In the genomic region with DNA sequence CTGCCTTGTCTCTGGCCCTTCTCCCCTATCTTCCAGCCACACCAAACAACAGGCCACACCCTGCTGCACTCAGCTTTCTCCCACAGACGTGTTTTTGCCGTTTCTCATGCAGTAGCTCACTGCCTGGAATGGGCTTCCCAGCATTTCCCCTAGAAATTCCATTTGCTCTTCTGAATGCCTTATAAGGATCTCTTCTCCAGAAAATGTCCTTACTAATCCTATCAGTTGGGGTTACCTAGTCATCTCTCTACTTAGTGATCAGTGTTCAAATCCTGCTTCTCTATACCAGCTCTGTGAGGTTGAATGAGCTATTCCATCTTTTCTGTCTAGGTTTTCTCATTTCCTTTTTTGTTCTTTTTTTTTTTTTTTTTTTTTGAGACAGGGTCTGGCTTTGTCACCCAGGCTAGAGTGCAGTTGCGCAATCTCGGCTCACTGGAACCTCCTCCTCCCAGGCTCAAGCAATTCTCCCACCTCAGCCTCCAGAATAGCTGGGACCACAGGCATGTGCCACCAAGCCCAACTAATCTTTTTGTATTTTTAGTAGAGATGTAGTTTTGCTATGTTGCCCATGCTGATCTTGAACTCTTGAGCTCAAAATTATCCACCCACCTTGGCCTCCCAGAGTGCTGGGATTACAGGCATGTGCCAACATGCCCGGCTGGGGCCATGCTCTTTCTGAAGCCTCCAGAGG, we compare ENCODE assay signal across 11 cellular contexts.
DNase-seq lines count a peak whose midpoint lies in the region; ATAC-seq, FAIRE-seq and TF ChIP-seq lines count a peak whose summit lies in the region.
"Had no signal": no experiment of that assay in that cellular context is flagged by ENCODE, and none has a peak within 500 bp of the region (broad histone marks: within the 10 kb centered on the region; RNA-seq: fewer than 3 reads in every experiment).

No MANE protein-coding gene starts in this region.

- peak overlapping the region in 1 of 10 experiments; percentile 33; a peak in 1 of 20 replicates for H3K4me3 ChIP-seq in BLaER1 treated with 17β-estradiol and CSF1 and Interleukin-3, amounts not matched to agents 10 nM and 100 nM
- H3K4me3 ChIP-seq in NB4 (ENCODE audit: low read depth, low read length) (no peak overlapping the region), duodenal mucosa (ENCODE audit: low read depth in 1 of 2, low read length in 2 of 2) (no peak overlapping the region), kidney (ENCODE audit: low read length in 2 of 2) (no peak overlapping the region), testis (no peak overlapping the region)
- H3K4me3 ChIP-seq: GM12878 had no signal

- TF ChIP-seq POLR2A in NB4 (IDR thresholded peaks at IDR 0.05; ENCODE audit: extremely low read depth, insufficient read length) (no peak), testis (IDR thresholded peaks at IDR 0.05) (no peak)

- H3K4me1 ChIP-seq in BLaER1 treated with 17β-estradiol and CSF1 and Interleukin-3, amounts not matched to agents 10 nM and 100 nM: peaks cover 12 to 97% (median 61%) of the 10 kb centered on the region in 10 experiments; a peak in 19 of 20 replicates
- H3K4me1 ChIP-seq in duodenal mucosa (ENCODE audit: control insufficient read depth in 1 of 2, insufficient read depth in 2 of 2, low read length in 2 of 2): peaks cover 15 to 20% of the 10 kb centered on the region in 2 donors
- peaks cover 3 to 5% of the 10 kb centered on the region in 2 donors for H3K4me1 ChIP-seq in kidney (ENCODE audit: control insufficient read depth in 1 of 2, insufficient read depth in 1 of 2, low read depth in 1 of 2, low read length in 2 of 2)
- no peaks in the 10 kb centered on the region for H3K4me1 ChIP-seq in testis

- TF ChIP-seq CTCF in NB4 (IDR thresholded peaks at IDR 0.05; ENCODE audit: low read depth, low read length) (no peak), kidney (IDR thresholded peaks at IDR 0.05; ENCODE audit: borderline replicate concordance, extremely low read depth, insufficient read depth) (no peak), testis (IDR thresholded peaks at IDR 0.05) (no peak)

- intact Hi-C loops in kidney (cut with DNase I) (no loop called here), testis (cut with DNase I; ENCODE audit: low total_unique reads) (no loop called here)

- ATAC-seq in GM21367 (IDR thresholded peaks at IDR 0.05; ENCODE audit: unreplicated experiment): no peak
- ATAC-seq in GM21786 (IDR thresholded peaks at IDR 0.05; ENCODE audit: unreplicated experiment): no peak
- ATAC-seq: GM12878 had no signal

- no peaks in the 10 kb centered on the region for H3K27me3 ChIP-seq in BLaER1 treated with 17β-estradiol and CSF1 and Interleukin-3, amounts not matched to agents 10 nM and 100 nM
- H3K27me3 ChIP-seq in duodenal mucosa (ENCODE audit: control insufficient read depth in 1 of 2, insufficient read depth in 2 of 2, low read length in 2 of 2) (no peaks in the 10 kb centered on the region), testis (no peaks in the 10 kb centered on the region)

- no peaks in the 10 kb centered on the region for H3K36me3 ChIP-seq in BLaER1 treated with 17β-estradiol and CSF1 and Interleukin-3, amounts not matched to agents 10 nM and 100 nM
- H3K36me3 ChIP-seq in duodenal mucosa (ENCODE audit: control insufficient read depth in 1 of 2, insufficient read depth in 2 of 2, low read length in 2 of 2) (no peaks in the 10 kb centered on the region), kidney (ENCODE audit: control insufficient read depth in 1 of 2, insufficient read depth in 2 of 2, low read length in 2 of 2) (no peaks in the 10 kb centered on the region), testis (ENCODE audit: low read depth, missing control alignments) (no peaks in the 10 kb centered on the region)

- no peaks in the 10 kb centered on the region for H3K9me3 ChIP-seq in BLaER1 treated with 17β-estradiol and CSF1 and Interleukin-3, amounts not matched to agents 10 nM and 100 nM (replicated peaks in 1 of 11)
- H3K9me3 ChIP-seq in duodenal mucosa (ENCODE audit: control insufficient read depth in 1 of 2, low read length in 2 of 2) (no peaks in the 10 kb centered on the region), kidney (ENCODE audit: control insufficient read depth in 1 of 2, low read length in 2 of 2) (no peaks in the 10 kb centered on the region), testis (no peaks in the 10 kb centered on the region)

- H3K4me2 ChIP-seq in BLaER1 treated with 17β-estradiol and CSF1 and Interleukin-3, amounts not matched to agents 10 nM and 100 nM: peak overlapping the region in 10 of 11 experiments; percentile 40 to 95 (median 80); a peak in 19 of 22 replicates
- H3K4me2 ChIP-seq: KMS-11 had no signal

- peak overlapping the region in 7 of 11 experiments; percentile 40 to 97 (median 72); a peak in 15 of 22 replicates for H3K9ac ChIP-seq in BLaER1 treated with 17β-estradiol and CSF1 and Interleukin-3, amounts not matched to agents 10 nM and 100 nM
- peak overlapping the region; percentile 39 to 43 for H3K9ac ChIP-seq in duodenal mucosa (ENCODE audit: low read depth in 1 of 2, low read length in 2 of 2)
- H3K9ac ChIP-seq in kidney (ENCODE audit: low read length in 2 of 2): no peak overlapping the region
- H3K9ac ChIP-seq: KMS-11 had no signal

- FAIRE-seq in kidney (lab: Jason Lieb, UNC): no peak
- FAIRE-seq: GM12878 had no signal

- no peaks in the 10 kb centered on the region for H4K20me1 ChIP-seq in BLaER1 treated with 17β-estradiol and CSF1 and Interleukin-3, amounts not matched to agents 10 nM and 100 nM

- 64 to 78% methylated on average over 5 of the region's 5 CpGs for WGBS in testis, 2 donors

- DNase-seq in NB4 (ENCODE audit: low read depth) (peak; percentile 83), myocyte (ENCODE audit: low read depth) (peak; percentile 93), kidney (no peak), testis (no peak)
- DNase-seq: activated CD8-positive, alpha-beta memory T cell treated with anti-CD3 and anti-CD28 coated beads, Interleukin-2, amount 50 U/mL, for 4 hours had no signal

- H3K27ac ChIP-seq in BLaER1 treated with 17β-estradiol and CSF1 and Interleukin-3, amounts not matched to agents 10 nM and 100 nM: peak overlapping the region; percentile 5 to 99 (median 96); a peak in 21 of 22 replicates
- H3K27ac ChIP-seq in duodenal mucosa (ENCODE audit: low read depth, low read length): peak overlapping the region; percentile 70
- H3K27ac ChIP-seq in kidney (ENCODE audit: low read depth in 2 of 2, low read length in 2 of 2): no peak overlapping the region
- peak overlapping the region in 1 of 2 donors; percentile 32 for H3K27ac ChIP-seq in testis
- H3K27ac ChIP-seq: KMS-11 had no signal

Comparison
In these comparisons a context has a peak if more than half of its experiments do, and no peak if none do; other contexts are left out.
1. H3K27ac ChIP-seq: peak in BLaER1 treated with 17β-estradiol and CSF1 and Interleukin-3, amounts not matched to agents 10 nM and 100 nM (11 of 11) and duodenal mucosa (single experiment); none in kidney (0 of 2).
2. H3K9ac ChIP-seq: peak in BLaER1 treated with 17β-estradiol and CSF1 and Interleukin-3, amounts not matched to agents 10 nM and 100 nM (7 of 11) and duodenal mucosa (2 of 2); none in kidney (0 of 2).
3. DNase-seq: peak in NB4 (single experiment) and myocyte (single experiment); none in kidney (single experiment) and testis (single experiment).